In genomic region chr4:84504821-84505220, GRCh38 we compare ENCODE assay signal across 28 cellular contexts. TPM values are rescaled to one million over a fixed set of nuclear protein-coding genes. Genes with fewer than 3 reads are reported as not detected.
"Had no signal": no experiment of that assay in that cellular context is flagged by ENCODE, and none has a peak within 500 bp of the region (broad histone marks: within the 10 kb centered on the region; RNA-seq: fewer than 3 reads in every experiment).

No MANE protein-coding gene starts in this region.

- H3K9me3 ChIP-seq: colonic mucosa, heart right ventricle, left lung, lower lobe of right lung had no signal

- FAIRE-seq: keratinocyte had no signal

- H3K27ac Mint-ChIP-seq: dendritic cell treated with granulocyte-macrophage colony-stimulating factor and Interleukin-4, amounts not matched to agents 40 ng/mL and 50 ng/mL, for 4 days; effector memory CD8-positive, alpha-beta T cell; endodermal cell; naive thymus-derived CD4-positive, alpha-beta T cell had no signal

- H3K4me1 ChIP-seq: foreskin keratinocyte had no signal

- H3K4me3 Mint-ChIP-seq: dendritic cell treated with granulocyte-macrophage colony-stimulating factor and Interleukin-4, amounts not matched to agents 40 ng/mL and 50 ng/mL, for 4 days; effector memory CD8-positive, alpha-beta T cell; endodermal cell; naive thymus-derived CD4-positive, alpha-beta T cell had no signal

- H3K9me3 Mint-ChIP-seq: dendritic cell treated with granulocyte-macrophage colony-stimulating factor and Interleukin-4, amounts not matched to agents 40 ng/mL and 50 ng/mL, for 4 days; endodermal cell had no signal

- H3K4me3 ChIP-seq: colonic mucosa, heart right ventricle, left lung, lower lobe of right lung had no signal

- ATAC-seq: effector memory CD8-positive, alpha-beta T cell; esophagus mucosa; foreskin keratinocyte; heart right ventricle; left cardiac atrium; left lung; left ventricle myocardium superior; lower lobe of right lung; naive thymus-derived CD4-positive, alpha-beta T cell had no signal

- H3K27ac ChIP-seq: colonic mucosa, epithelial cell of prostate, foreskin keratinocyte, heart right ventricle, left lung, lower lobe of right lung had no signal

- H3K36me3 ChIP-seq: colonic mucosa, heart right ventricle, left lung, lower lobe of right lung had no signal

- DNase-seq: colonic mucosa; cortex of kidney; effector CD8-positive, alpha-beta T cell; effector memory CD8-positive, alpha-beta T cell; endodermal cell; erythroblast; foreskin keratinocyte; glutamatergic neuron; head of caudate nucleus; heart right ventricle; hippocampal formation; left cardiac atrium; left lung; left ventricle myocardium superior; lower lobe of right lung; mesenchymal stem cell; midbrain; naive thymus-derived CD4-positive, alpha-beta T cell had no signal

RNA-seq across cellular contexts. Expression of gene NKX6-1, which starts 5.7 kb away (rescaled TPM):
- total RNA-seq: colonic mucosa; dermis microvascular lymphatic vessel endothelial cell; endodermal cell; fibroblast of villous mesenchyme; foreskin keratinocyte; heart right ventricle; kidney epithelial cell; left cardiac atrium; left lung; left ventricle myocardium superior; lower lobe of right lung; lung microvascular endothelial cell; mononuclear cell; mucosa of gallbladder; naive thymus-derived CD4-positive, alpha-beta T cell had no signal
- polyA plus RNA-seq: foreskin keratinocyte; heart right ventricle; keratinocyte; naive thymus-derived CD4-positive, alpha-beta T cell had no signal
